26 cellular contexts compared by ENCODE assay signal in genomic region chr3:146493761-146494160, GRCh38. TPM values are rescaled to one million over a fixed set of nuclear protein-coding genes. Genes with fewer than 3 reads are reported as not detected.
"Had no signal": no experiment of that assay in that cellular context is flagged by ENCODE, and none has a peak within 500 bp of the region (broad histone marks: within the 10 kb centered on the region; RNA-seq: fewer than 3 reads in every experiment).

No MANE protein-coding gene starts in this region.

- H3K4me2 ChIP-seq: hepatocyte had no signal

- DNase-seq: activated CD4-positive, alpha-beta memory T cell treated with anti-CD3 and anti-CD28 coated beads, Interleukin-2, amount 10 ng/mL, durations not matched to agents 7 days and 5 days; activated CD4-positive, alpha-beta T cell treated with anti-CD3 and anti-CD28 coated beads, Interleukin-2, amount 10 ng/mL, durations not matched to agents 24 days and 14 days; activated effector memory CD4-positive, alpha-beta T cell treated with Interleukin-2 at 50 U/mL for 16 hours; activated naive CD4-positive, alpha-beta T cell treated with anti-CD3 and anti-CD28 coated beads, Interleukin-2, amount 50 U/mL, for 16 hours; activated naive CD8-positive, alpha-beta T cell treated with anti-CD3 and anti-CD28 coated beads, Interleukin-2, amount 50 U/mL, for 24 hours; activated T-cell treated with anti-CD3 and anti-CD28 coated beads, Interleukin-2, amount 50 U/mL, for 72 hours; aorta; cortex of kidney; endodermal cell; esophagus squamous epithelium; foreskin melanocyte; immature natural killer cell; left ventricle myocardium inferior; midbrain; natural killer cell; stimulated activated CD4-positive, alpha-beta T cell treated with anti-CD3 and anti-CD28 coated beads, Interleukin-2, amount 100 ng/mL, for 24 hours; stimulated activated naive CD8-positive, alpha-beta T cell treated with anti-CD3 and anti-CD28 coated beads, Interleukin-15, amount 100 ng/mL, for 72 hours had no signal

- H3K4me3 Mint-ChIP-seq: activated CD4-positive, alpha-beta memory T cell treated with anti-CD3 and anti-CD28 coated beads, Interleukin-2, amount 10 ng/mL, durations not matched to agents 7 days and 5 days; activated CD4-positive, alpha-beta T cell treated with anti-CD3 and anti-CD28 coated beads, Interleukin-2, amount 10 ng/mL, durations not matched to agents 24 days and 14 days; activated naive CD8-positive, alpha-beta T cell treated with anti-CD3 and anti-CD28 coated beads, Interleukin-2, amount 50 U/mL, for 24 hours; activated T-cell treated with anti-CD3 and anti-CD28 coated beads, Interleukin-2, amount 50 U/mL, for 72 hours; central memory CD8-positive, alpha-beta T cell; endodermal cell; immature natural killer cell; natural killer cell; stimulated activated effector memory CD8-positive, alpha-beta T cell treated with anti-CD3 and anti-CD28 coated beads, Interleukin-12 subunit alpha, Interleukin-12 subunit beta, amount 100 ng/mL, for 72 hours; stimulated activated naive CD8-positive, alpha-beta T cell treated with anti-CD3 and anti-CD28 coated beads, Interleukin-15, amount 100 ng/mL, for 72 hours had no signal

- H3K36me3 ChIP-seq: esophagus squamous epithelium, left ventricle myocardium inferior, prostate gland, tibial nerve had no signal

- H3K9me3 ChIP-seq: prostate gland had no signal

- ATAC-seq: activated CD4-positive, CD25-positive, alpha-beta regulatory T cell treated with anti-CD3 and anti-CD28 coated beads, Interleukin-2, amount 50 U/mL, for 24 hours; activated naive CD8-positive, alpha-beta T cell treated with anti-CD3 and anti-CD28 coated beads, Interleukin-2, amount 50 U/mL, for 24 hours; activated T-cell treated with anti-CD3 and anti-CD28 coated beads, Interleukin-2, amount 50 U/mL, for 72 hours; natural killer cell; stimulated activated effector memory CD8-positive, alpha-beta T cell treated with anti-CD3 and anti-CD28 coated beads, Interleukin-12 subunit alpha, Interleukin-12 subunit beta, amount 100 ng/mL, for 72 hours; stimulated activated naive CD8-positive, alpha-beta T cell treated with anti-CD3 and anti-CD28 coated beads, Interleukin-15, amount 100 ng/mL, for 72 hours had no signal

- H3K27me3 Mint-ChIP-seq: activated naive CD8-positive, alpha-beta T cell treated with anti-CD3 and anti-CD28 coated beads, Interleukin-2, amount 50 U/mL, for 24 hours had no signal

- H3K27ac Mint-ChIP-seq: activated CD4-positive, alpha-beta memory T cell treated with anti-CD3 and anti-CD28 coated beads, Interleukin-2, amount 10 ng/mL, durations not matched to agents 7 days and 5 days; activated CD4-positive, alpha-beta T cell treated with anti-CD3 and anti-CD28 coated beads, Interleukin-2, amount 10 ng/mL, durations not matched to agents 24 days and 14 days; activated naive CD8-positive, alpha-beta T cell treated with anti-CD3 and anti-CD28 coated beads, Interleukin-2, amount 50 U/mL, for 24 hours; activated T-cell treated with anti-CD3 and anti-CD28 coated beads, Interleukin-2, amount 50 U/mL, for 72 hours; endodermal cell; immature natural killer cell; natural killer cell; stimulated activated effector memory CD8-positive, alpha-beta T cell treated with anti-CD3 and anti-CD28 coated beads, Interleukin-12 subunit alpha, Interleukin-12 subunit beta, amount 100 ng/mL, for 72 hours; stimulated activated naive CD8-positive, alpha-beta T cell treated with anti-CD3 and anti-CD28 coated beads, Interleukin-15, amount 100 ng/mL, for 72 hours had no signal

- H3K4me3 ChIP-seq: esophagus squamous epithelium, hepatocyte, left ventricle myocardium inferior, prostate gland, skin epidermis, tibial nerve had no signal

- H3K4me1 ChIP-seq: left ventricle myocardium inferior, prostate gland, tibial nerve had no signal

- H3K4me1 Mint-ChIP-seq: endodermal cell had no signal

- H3K27me3 ChIP-seq: esophagus squamous epithelium, hepatocyte, tibial nerve had no signal

- H3K36me3 Mint-ChIP-seq: stimulated activated effector memory CD8-positive, alpha-beta T cell treated with anti-CD3 and anti-CD28 coated beads, Interleukin-12 subunit alpha, Interleukin-12 subunit beta, amount 100 ng/mL, for 72 hours had no signal

RNA-seq across cellular contexts. Expression of gene PLSCR2, which starts 24.4 kb away (rescaled TPM):
- total RNA-seq: activated CD4-positive, alpha-beta memory T cell treated with anti-CD3 and anti-CD28 coated beads, Interleukin-2, amount 10 ng/mL, durations not matched to agents 7 days and 5 days; activated CD4-positive, alpha-beta T cell treated with anti-CD3 and anti-CD28 coated beads, Interleukin-2, amount 10 ng/mL, durations not matched to agents 24 days and 14 days; esophagus squamous epithelium; hepatocyte; left ventricle myocardium inferior; lung microvascular endothelial cell; osteoblast; tibial nerve had no signal
